In genomic region chr5:177516601-177517568, GRCh38 we compare ENCODE assay signal across 1 cellular context.
A peak's percentile ranks its signal among the peaks of the same experiment; 100 is the strongest.
TF ChIP-seq lines count a peak whose summit lies in the region.

Gene DDX41 (minus strand): TSS chr5:177516961. CDS start chr5:177516945, 16 bp downstream.

TF ChIP-seq in GM23338, 12 proteins besides CTCF, POLR2A, EP300 and RAD21:
- TF ChIP-seq NANOG (IDR thresholded peaks at IDR 0.05; ENCODE audit: borderline replicate concordance): no peak
- no peak for TF ChIP-seq JUNB (IDR thresholded peaks at IDR 0.05; ENCODE audit: unreplicated experiment)
- no peak for TF ChIP-seq EZH2phosphoT487 (IDR thresholded peaks at IDR 0.05; ENCODE audit: unreplicated experiment)
- TF ChIP-seq CREB1 (CRISPR knock-in tag; IDR thresholded peaks at IDR 0.05; ENCODE audit: low read depth): peak; percentile 82
- TF ChIP-seq POLR2AphosphoS5 (IDR thresholded peaks at IDR 0.05; ENCODE audit: low read depth): peak; percentile 92
